3 cellular contexts compared by ENCODE assay signal in genomic region chr4:53043900-53044650, GRCh38.
TF ChIP-seq lines count a peak whose summit lies in the region.

No MANE protein-coding gene starts in this region.

TF ChIP-seq in HepG2, 621 proteins besides CTCF, POLR2A, EP300 and RAD21:
- TF ChIP-seq ZMYM4 (CRISPR knock-in tag; IDR thresholded peaks at IDR 0.05) (peak; percentile 15; the same call in 1 of the 2 replicates), BRF2 (CRISPR knock-in tag; IDR thresholded peaks at IDR 0.05) (no peak)
- TF ChIP-seq, protein P1, sequence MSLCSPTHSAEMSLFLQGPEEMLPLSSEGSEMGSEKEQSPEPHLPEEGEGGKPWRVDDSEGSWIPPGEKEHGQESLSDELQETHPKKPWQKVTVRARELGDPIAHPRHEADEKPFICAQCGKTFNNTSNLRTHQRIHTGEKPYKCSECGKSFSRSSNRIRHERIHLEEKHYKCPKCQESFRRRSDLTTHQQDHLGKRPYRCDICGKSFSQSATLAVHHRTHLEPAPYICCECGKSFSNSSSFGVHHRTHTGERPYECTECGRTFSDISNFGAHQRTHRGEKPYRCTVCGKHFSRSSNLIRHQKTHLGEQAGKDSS (CRISPR knock-in tag; IDR thresholded peaks at IDR 0.05; ENCODE audit: borderline replicate concordance, low read depth), result no peak

TF ChIP-seq in WTC11, 78 proteins besides CTCF, POLR2A, EP300 and RAD21:
- no peak for TF ChIP-seq SOX15 (CRISPR knock-in tag; IDR thresholded peaks at IDR 0.05)
- TF ChIP-seq OVOL2 (CRISPR knock-in tag; IDR thresholded peaks at IDR 0.05; ENCODE audit: borderline replicate concordance), result no peak
- TF ChIP-seq, protein P2, sequence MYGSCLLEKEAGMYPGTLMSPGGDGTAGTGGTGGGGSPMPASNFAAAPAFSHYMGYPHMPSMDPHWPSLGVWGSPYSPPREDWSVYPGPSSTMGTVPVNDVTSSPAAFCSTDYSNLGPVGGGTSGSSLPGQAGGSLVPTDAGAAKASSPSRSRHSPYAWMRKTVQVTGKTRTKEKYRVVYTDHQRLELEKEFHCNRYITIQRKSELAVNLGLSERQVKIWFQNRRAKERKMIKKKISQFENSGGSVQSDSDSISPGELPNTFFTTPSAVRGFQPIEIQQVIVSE (CRISPR knock-in tag; IDR thresholded peaks at IDR 0.05; ENCODE audit: borderline replicate concordance), result no peak
- TF ChIP-seq NR1H2 (CRISPR knock-in tag; IDR thresholded peaks at IDR 0.05), result no peak
- TF ChIP-seq, protein P3, sequence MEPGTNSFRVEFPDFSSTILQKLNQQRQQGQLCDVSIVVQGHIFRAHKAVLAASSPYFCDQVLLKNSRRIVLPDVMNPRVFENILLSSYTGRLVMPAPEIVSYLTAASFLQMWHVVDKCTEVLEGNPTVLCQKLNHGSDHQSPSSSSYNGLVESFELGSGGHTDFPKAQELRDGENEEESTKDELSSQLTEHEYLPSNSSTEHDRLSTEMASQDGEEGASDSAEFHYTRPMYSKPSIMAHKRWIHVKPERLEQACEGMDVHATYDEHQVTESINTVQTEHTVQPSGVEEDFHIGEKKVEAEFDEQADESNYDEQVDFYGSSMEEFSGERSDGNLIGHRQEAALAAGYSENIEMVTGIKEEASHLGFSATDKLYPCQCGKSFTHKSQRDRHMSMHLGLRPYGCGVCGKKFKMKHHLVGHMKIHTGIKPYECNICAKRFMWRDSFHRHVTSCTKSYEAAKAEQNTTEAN (CRISPR knock-in tag; IDR thresholded peaks at IDR 0.05), result no peak
- TF ChIP-seq RORB (CRISPR knock-in tag; IDR thresholded peaks at IDR 0.05), result no peak
- TF ChIP-seq NFYB (CRISPR knock-in tag; conservative IDR thresholded peaks at IDR 0.05; ENCODE audit: low read depth), result no peak
- TF ChIP-seq ATF2 (CRISPR knock-in tag; IDR thresholded peaks at IDR 0.05; ENCODE audit: borderline replicate concordance, low read depth), result no peak
- no peak for TF ChIP-seq PRDM15 (CRISPR knock-in tag; IDR thresholded peaks at IDR 0.05)
- TF ChIP-seq, protein P4, sequence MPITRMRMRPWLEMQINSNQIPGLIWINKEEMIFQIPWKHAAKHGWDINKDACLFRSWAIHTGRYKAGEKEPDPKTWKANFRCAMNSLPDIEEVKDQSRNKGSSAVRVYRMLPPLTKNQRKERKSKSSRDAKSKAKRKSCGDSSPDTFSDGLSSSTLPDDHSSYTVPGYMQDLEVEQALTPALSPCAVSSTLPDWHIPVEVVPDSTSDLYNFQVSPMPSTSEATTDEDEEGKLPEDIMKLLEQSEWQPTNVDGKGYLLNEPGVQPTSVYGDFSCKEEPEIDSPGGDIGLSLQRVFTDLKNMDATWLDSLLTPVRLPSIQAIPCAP (CRISPR knock-in tag; IDR thresholded peaks at IDR 0.05), result no peak
- no peak for TF ChIP-seq TEAD1 (CRISPR knock-in tag; IDR thresholded peaks at IDR 0.05)
- no peak for TF ChIP-seq HMGA2 (CRISPR knock-in tag; IDR thresholded peaks at IDR 0.05)
- TF ChIP-seq, protein P5, sequence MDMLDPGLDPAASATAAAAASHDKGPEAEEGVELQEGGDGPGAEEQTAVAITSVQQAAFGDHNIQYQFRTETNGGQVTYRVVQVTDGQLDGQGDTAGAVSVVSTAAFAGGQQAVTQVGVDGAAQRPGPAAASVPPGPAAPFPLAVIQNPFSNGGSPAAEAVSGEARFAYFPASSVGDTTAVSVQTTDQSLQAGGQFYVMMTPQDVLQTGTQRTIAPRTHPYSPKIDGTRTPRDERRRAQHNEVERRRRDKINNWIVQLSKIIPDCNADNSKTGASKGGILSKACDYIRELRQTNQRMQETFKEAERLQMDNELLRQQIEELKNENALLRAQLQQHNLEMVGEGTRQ (CRISPR knock-in tag; IDR thresholded peaks at IDR 0.05), result no peak
- TF ChIP-seq, protein P6, sequence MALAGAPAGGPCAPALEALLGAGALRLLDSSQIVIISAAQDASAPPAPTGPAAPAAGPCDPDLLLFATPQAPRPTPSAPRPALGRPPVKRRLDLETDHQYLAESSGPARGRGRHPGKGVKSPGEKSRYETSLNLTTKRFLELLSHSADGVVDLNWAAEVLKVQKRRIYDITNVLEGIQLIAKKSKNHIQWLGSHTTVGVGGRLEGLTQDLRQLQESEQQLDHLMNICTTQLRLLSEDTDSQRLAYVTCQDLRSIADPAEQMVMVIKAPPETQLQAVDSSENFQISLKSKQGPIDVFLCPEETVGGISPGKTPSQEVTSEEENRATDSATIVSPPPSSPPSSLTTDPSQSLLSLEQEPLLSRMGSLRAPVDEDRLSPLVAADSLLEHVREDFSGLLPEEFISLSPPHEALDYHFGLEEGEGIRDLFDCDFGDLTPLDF (CRISPR knock-in tag; IDR thresholded peaks at IDR 0.05), result no peak

TF ChIP-seq in GM12891, 5 proteins besides CTCF, POLR2A, EP300 and RAD21:
- TF ChIP-seq POLR2AphosphoS5 (IDR thresholded peaks at IDR 0.05; ENCODE audit: low read depth, low read length) (no peak), PAX5 (IDR thresholded peaks at IDR 0.05; ENCODE audit: insufficient read depth, low read length, severe bottlenecking) (no peak), POU2F2 (IDR thresholded peaks at IDR 0.05; ENCODE audit: low read depth, low read length) (no peak), SPI1 (IDR thresholded peaks at IDR 0.05; ENCODE audit: low read depth, low read length) (no peak), TAF1 (IDR thresholded peaks at IDR 0.05; ENCODE audit: low read depth, low read length) (no peak)
TF ChIP-seq in GM12891: peak in this region for 0.
